14 cellular contexts compared by ENCODE assay signal in genomic region chr13:48009298-48009697, GRCh38. TPM values are rescaled to one million over a fixed set of nuclear protein-coding genes. Genes with fewer than 3 reads are reported as not detected.
DNase-seq lines count a peak whose midpoint lies in the region; ATAC-seq, FAIRE-seq and TF ChIP-seq lines count a peak whose summit lies in the region.
"Had no signal": no experiment of that assay in that cellular context is flagged by ENCODE, and none has a peak within 500 bp of the region (broad histone marks: within the 10 kb centered on the region; RNA-seq: fewer than 3 reads in every experiment).

No MANE protein-coding gene starts in this region.

- FAIRE-seq in GM12878 (lab: Jason Lieb, UNC) = no peak
- FAIRE-seq: GM12891 had no signal

- H3K36me3 ChIP-seq in GM12878 (ENCODE audit: control insufficient read depth in 2 of 2, insufficient read depth in 2 of 2, low read length in 1 of 2) (no peaks in the 10 kb centered on the region), esophagus muscularis mucosa (no peaks in the 10 kb centered on the region)
- H3K36me3 ChIP-seq: cardiac muscle cell, uterus had no signal

- no peak for ATAC-seq in GM12878

- RAD21 ChIA-PET in GM12878 (lab: Charles Lee; ENCODE audit: unreplicated experiment) = interaction anchor here (0.5 kb wide), 1 partner anchor 37 kb away, joined by 4 read pairs; no protein-coding TSS in a partner anchor

- H3K27me3 ChIP-seq in AG04450 (ENCODE audit: control insufficient read depth, insufficient read depth, low read length) = peaks cover 2% of the 10 kb centered on the region
- H3K27me3 ChIP-seq in GM12878 (replicated peaks in 1 of 2; ENCODE audit: control insufficient read depth in 2 of 2, insufficient read depth in 2 of 2, low read length in 1 of 2) = no peaks in the 10 kb centered on the region
- no peaks in the 10 kb centered on the region for H3K27me3 ChIP-seq in esophagus muscularis mucosa
- H3K27me3 ChIP-seq: BLaER1, cardiac muscle cell, uterus had no signal

- no peaks in the 10 kb centered on the region for H3K79me2 ChIP-seq in GM12878 (ENCODE audit: control insufficient read depth, insufficient read depth, low read length)

- H3K4me3 ChIP-seq in AG04450 (ENCODE audit: low read depth, low read length) = no peak overlapping the region
- H3K4me3 ChIP-seq in GM12878 = no peak overlapping the region
- H3K4me3 ChIP-seq in esophagus muscularis mucosa = no peak overlapping the region
- H3K4me3 ChIP-seq: BLaER1, cardiac muscle cell, uterus had no signal

- no peak for TF ChIP-seq CTCF in AG04450 (IDR thresholded peaks at IDR 0.05; ENCODE audit: low read depth, low read length)
- no peak for TF ChIP-seq CTCF in GM12878 (IDR thresholded peaks at IDR 0.05 in 2 of 3, conservative IDR thresholded peaks at IDR 0.05 in 1 of 3; ENCODE audit: control insufficient read depth in 2 of 3, extremely low read depth in 1 of 3, insufficient read depth in 1 of 3, low read depth in 3 of 3, low read length in 3 of 3)
- TF ChIP-seq CTCF in esophagus muscularis mucosa (IDR thresholded peaks at IDR 0.05) = no peak

- no peak overlapping the region for H3K9ac ChIP-seq in GM12878 (ENCODE audit: control insufficient read depth, insufficient read depth, low read length)
- H3K9ac ChIP-seq: BLaER1 had no signal

- H3K27ac ChIP-seq in AG04450 (ENCODE audit: low read depth, low read length) (no peak overlapping the region), GM12878 (ENCODE audit: control insufficient read depth, insufficient read depth) (no peak overlapping the region), esophagus muscularis mucosa (replicated peaks in 1 of 4) (no peak overlapping the region)
- H3K27ac ChIP-seq: BLaER1, cardiac muscle cell, uterus had no signal

- TF ChIP-seq POLR2A in GM12878 (IDR thresholded peaks at IDR 0.05; ENCODE audit: low read depth, low read length) (no peak), esophagus muscularis mucosa (IDR thresholded peaks at IDR 0.05; ENCODE audit: low read depth) (no peak)

- POLR2A ChIA-PET in AG04450 (lab: Yijun Ruan, JAX) = no interaction called here
- POLR2A ChIA-PET in GM12878 (lab: Charles Lee) = interaction anchor here (0.6 kb wide), 1 partner anchor 394 kb away, joined by 4 read pairs; no protein-coding TSS in a partner anchor

- H3K4me1 ChIP-seq in GM12878 (ENCODE audit: control insufficient read depth, insufficient read depth, low read length) (no peaks in the 10 kb centered on the region), esophagus muscularis mucosa (no peaks in the 10 kb centered on the region)
- H3K4me1 ChIP-seq: BLaER1, uterus had no signal

- no peak for TF ChIP-seq RAD21 in GM12878 (IDR thresholded peaks at IDR 0.05; ENCODE audit: insufficient read depth, low read depth, low read length)

- no TSS peak for BruUV-seq in GM12878 (replicated peaks; lab: Mats Ljungman, UMichigan)

- TF ChIP-seq EP300 in GM12878 (IDR thresholded peaks at IDR 0.05; ENCODE audit: borderline replicate concordance in 1 of 2, control insufficient read depth in 1 of 2, low read depth in 2 of 2, low read length in 2 of 2) = no peak
- no peak for TF ChIP-seq EP300 in esophagus muscularis mucosa (IDR thresholded peaks at IDR 0.05)

- intact Hi-C loops in GM12878 (cut with micrococcal nuclease; ENCODE audit: unreplicated experiment) (no loop called here), esophagus muscularis mucosa (cut with DNase I) (no loop called here)

- in situ Hi-C loops in GM12878 (cut with MboI) = no loop called here

- no peak overlapping the region for H3K4me2 ChIP-seq in GM12878 (ENCODE audit: control insufficient read depth, insufficient read depth)
- H3K4me2 ChIP-seq: BLaER1 had no signal

- CTCF ChIA-PET in AG04450 (lab: Charles Lee) = interaction anchor here (2.3 kb wide), 1 partner anchor 28 kb away, joined by 14 read pairs; the partner anchor contains the start of gene NUDT15
- CTCF ChIA-PET in GM12878 (lab: Yijun Ruan, JAX) = no interaction called here

- H3K9me3 ChIP-seq in AG04450 (ENCODE audit: control insufficient read depth, insufficient read depth, low read length) (no peaks in the 10 kb centered on the region), GM12878 (replicated peaks; ENCODE audit: control insufficient read depth, insufficient read depth, low read length) (no peaks in the 10 kb centered on the region), esophagus muscularis mucosa (no peaks in the 10 kb centered on the region)
- H3K9me3 ChIP-seq: BLaER1, uterus had no signal

- SMC1A ChIA-PET in GM12878 (lab: Charles Lee; ENCODE audit: uncharacterized antibody, unreplicated experiment) = no interaction called here

- H2AFZ ChIP-seq in GM12878 (ENCODE audit: control insufficient read depth, low read depth, low read length) = no peak overlapping the region

- peak; percentile 13 for DNase-seq in AG04450 (ENCODE audit: low read depth, low spot score)
- peak; percentile 87 for DNase-seq in M059J (ENCODE audit: low read depth)
- no peak for DNase-seq in GM12878 (ENCODE audit: low read depth, low spot score)
- peak; percentile 75 for DNase-seq in kidney tubule cell (ENCODE audit: low spot score)
- no peak for DNase-seq in SW 1271 (lab: John Stamatoyannopoulos, UW)
- no peak for DNase-seq in NCI-H748 (lab: John Stamatoyannopoulos, UW; ENCODE audit: unreplicated experiment)
- DNase-seq in esophagus muscularis mucosa (ENCODE audit: extremely low spot score) = no peak
- no peak for DNase-seq in NCI-H524 treated with DMSO at 0.1 percent for 48 hours (lab: John Stamatoyannopoulos, UW)
- DNase-seq: activated CD4-positive, alpha-beta memory T cell treated with anti-CD3 and anti-CD28 coated beads for 36 hours; NCI-H1105; uterus had no signal

- 0% methylated on average over 1 of the region's 1 CpG for WGBS in GM12878 (ENCODE audit: insufficient coverage, insufficient replicate concordance, low lambda C conversion rate, missing lambda C conversion rate)
- 72% methylated on average over 1 of the region's 1 CpG for WGBS in esophagus muscularis mucosa

- H4K20me1 ChIP-seq in GM12878 (ENCODE audit: control insufficient read depth, insufficient read depth) = no peaks in the 10 kb centered on the region
- H4K20me1 ChIP-seq: BLaER1 had no signal

TF ChIP-seq in GM12878, 131 proteins besides CTCF, POLR2A, EP300 and RAD21:
- TF ChIP-seq SPI1 (IDR thresholded peaks at IDR 0.05; ENCODE audit: borderline replicate concordance, insufficient read depth, low read depth, low read length) = 0 out of 2 replicates have a peak, but pooled peaks have one; percentile 17
- TF ChIP-seq FOXK2 (IDR thresholded peaks at IDR 0.05) = no peak

RNA-seq across cellular contexts. Expression of gene SUCLA2, which starts 8.2 kb away (rescaled TPM):
- polyA plus RNA-seq in AG04450 (2011; rRNA removed) (50.7 and 63.5 TPM in 2 replicates), GM12878 (2011; rRNA removed) (50.7 and 86.2 TPM in 2 replicates), GM12878 (2014; fragmentation: Illumina TruSeq; extraction: Trizol) (36.8 and 43.0 TPM in 2 replicates), GM12878 (2014; fragmentation: Nextera tagmentation; extraction: Ambion mirVana) (10 to 100 TPM; 41.8 to 45.2 TPM), GM12878 (2014; rRNA removed) (25.9 and 27.5 TPM in 2 replicates), GM12878 (2016; fragmentation: Nextera tagmentation; extraction: Ambion mirVana) (10 to 100 TPM; 82.3 to 83.4 TPM)
- polyA minus RNA-seq in AG04450 (2011; rRNA and poly(A)+ RNA removed) = 12.0 and 24.4 TPM in 2 replicates
- 34.1 and 45.4 TPM in 2 replicates for total RNA-seq in M059J (2014; rRNA removed; shearing (Covaris generic))
- total RNA-seq in GM12878 (2013; cell fraction: nucleolus; rRNA removed) = 56.5 and 59.6 TPM in 2 replicates
- total RNA-seq in GM12878 (2014; rRNA removed) (30.0 and 30.5 TPM in 2 replicates), GM12878 (2014; rRNA removed; fragmentation: Illumina TruSeq; extraction: Trizol) (41.1 and 43.8 TPM in 2 replicates), GM12878 (2021) (35.3 and 36.8 TPM in 2 replicates), esophagus muscularis mucosa (10 to 100 TPM; 42.1 to 62.7 (median 50.0) TPM)
- 12.6 TPM for polyA plus RNA-seq in GM12878 (2011; ENCODE audit: low read depth)
- 19.8 and 22.8 TPM in 2 replicates for polyA plus RNA-seq in GM12878 (2011; cell fraction: cytosol; rRNA removed)
- polyA plus RNA-seq in GM12878 (2011; cell fraction: nucleus; rRNA removed) = 23.8 and 32.1 TPM in 2 replicates
- polyA plus RNA-seq in GM12878 (2012) = 18.0 and 26.3 TPM in 2 replicates
- 16.3 and 24.4 TPM in 2 replicates for polyA minus RNA-seq in GM12878 (2011; rRNA and poly(A)+ RNA removed)
- 6.7 and 13.1 TPM in 2 replicates for polyA minus RNA-seq in GM12878 (2011; cell fraction: cytosol; rRNA and poly(A)+ RNA removed)
- polyA minus RNA-seq in GM12878 (2011; cell fraction: nucleus; rRNA and poly(A)+ RNA removed) = 22.0 and 33.9 TPM in 2 replicates

RNA-seq across cellular contexts. Expression of gene NUDT15, which starts 28.2 kb away (rescaled TPM):
- 13.9 and 17.1 TPM in 2 replicates for polyA plus RNA-seq in AG04450 (2011; rRNA removed)
- 2.5 and 4.0 TPM in 2 replicates for polyA minus RNA-seq in AG04450 (2011; rRNA and poly(A)+ RNA removed)
- total RNA-seq in M059J (2014; rRNA removed; shearing (Covaris generic)) = 16.7 and 24.2 TPM in 2 replicates
- 1.9 and 2.7 TPM in 2 replicates for total RNA-seq in GM12878 (2013; cell fraction: nucleolus; rRNA removed)
- total RNA-seq in GM12878 (2014; rRNA removed) = 14.7 and 15.4 TPM in 2 replicates
- total RNA-seq in GM12878 (2014; rRNA removed; fragmentation: Illumina TruSeq; extraction: Trizol) = 18.3 TPM in 2 replicates
- 10.0 and 12.0 TPM in 2 replicates for total RNA-seq in GM12878 (2021)
- 6.9 TPM for polyA plus RNA-seq in GM12878 (2011; ENCODE audit: low read depth)
- polyA plus RNA-seq in GM12878 (2011; rRNA removed) = 20.6 and 30.3 TPM in 2 replicates
- polyA plus RNA-seq in GM12878 (2011; cell fraction: cytosol; rRNA removed) = 10.2 and 10.5 TPM in 2 replicates
- 3.1 and 4.0 TPM in 2 replicates for polyA plus RNA-seq in GM12878 (2011; cell fraction: nucleus; rRNA removed)
- 8.0 and 8.5 TPM in 2 replicates for polyA plus RNA-seq in GM12878 (2012)
- polyA plus RNA-seq in GM12878 (2014; fragmentation: Illumina TruSeq; extraction: Trizol) = 20.4 and 23.3 TPM in 2 replicates
- polyA plus RNA-seq in GM12878 (2014; fragmentation: Nextera tagmentation; extraction: Ambion mirVana) = 10 to 100 TPM; 11.4 to 17.7 TPM
- 13.6 and 16.5 TPM in 2 replicates for polyA plus RNA-seq in GM12878 (2014; rRNA removed)
- 10 to 100 TPM; 25.2 to 26.7 TPM for polyA plus RNA-seq in GM12878 (2016; fragmentation: Nextera tagmentation; extraction: Ambion mirVana)
- 3.1 TPM in 2 replicates for polyA minus RNA-seq in GM12878 (2011; rRNA and poly(A)+ RNA removed)
- 1.9 and 2.3 TPM in 2 replicates for polyA minus RNA-seq in GM12878 (2011; cell fraction: cytosol; rRNA and poly(A)+ RNA removed)
- polyA minus RNA-seq in GM12878 (2011; cell fraction: nucleus; rRNA and poly(A)+ RNA removed) = 1.5 and 3.3 TPM in 2 replicates
- total RNA-seq in esophagus muscularis mucosa = 1 to 10 TPM; 5.0 to 8.0 (median 5.9) TPM

Comparison
In these comparisons a context has a peak if more than half of its experiments do, and no peak if none do; other contexts are left out.
1. DNase-seq: peak in AG04450 (single experiment), M059J (single experiment) and kidney tubule cell (single experiment); none in GM12878 (single experiment), SW 1271 (0 of 2), NCI-H748 (single experiment), esophagus muscularis mucosa (single experiment) and NCI-H524 treated with DMSO at 0.1 percent for 48 hours (single experiment).